ENCODE assay signal across 1 cellular context in genomic region chr2:238906254-238906935, GRCh38.
TF ChIP-seq lines count a peak whose summit lies in the region.

No MANE protein-coding gene starts in this region.

TF ChIP-seq in HepG2, 621 proteins besides CTCF, POLR2A, EP300 and RAD21:
- TF ChIP-seq PHB2 (IDR thresholded peaks at IDR 0.05; ENCODE audit: partially characterized antibody) (peak; percentile 52), MYC (CRISPR knock-in tag; IDR thresholded peaks at IDR 0.05; ENCODE audit: borderline replicate concordance) (0 out of 2 replicates have a peak, but pooled peaks have one; percentile 9), GABPA (IDR thresholded peaks at IDR 0.05; ENCODE audit: low read depth, low read length) (no peak), GABPA (CRISPR knock-in tag; IDR thresholded peaks at IDR 0.05; ENCODE audit: low read depth) (no peak), GTF3A (CRISPR knock-in tag; conservative IDR thresholded peaks at IDR 0.05) (0 out of 2 replicates have a peak, but pooled peaks have one; percentile 11), ZBTB7B (CRISPR knock-in tag; IDR thresholded peaks at IDR 0.05) (no peak), PAWR (CRISPR knock-in tag; IDR thresholded peaks at IDR 0.05; ENCODE audit: borderline replicate concordance) (no peak), ZKSCAN5 (CRISPR knock-in tag; IDR thresholded peaks at IDR 0.05) (no peak), SP1 (IDR thresholded peaks at IDR 0.05) (0 out of 2 replicates have a peak, but pooled peaks have one; percentile 44), SP1 (CRISPR knock-in tag; IDR thresholded peaks at IDR 0.05) (no peak), BRCA1 (CRISPR knock-in tag; IDR thresholded peaks at IDR 0.05) (no peak), YY1 (IDR thresholded peaks at IDR 0.05; ENCODE audit: insufficient read depth, insufficient replicate concordance, low read depth, low read length) (no peak), ZNF143 (CRISPR knock-in tag; IDR thresholded peaks at IDR 0.05) (no peak), TRIM22 (IDR thresholded peaks at IDR 0.05) (0 out of 2 replicates have a peak, but pooled peaks have one; percentile 20), MNT (IDR thresholded peaks at IDR 0.05) (peak; percentile 90), TCF12 (IDR thresholded peaks at IDR 0.05) (no peak), TCF12 (CRISPR knock-in tag; IDR thresholded peaks at IDR 0.05) (no peak)
TF ChIP-seq in HepG2: peak in this region for 6.
